In genomic region chr10:14696763-14697321, GRCh38 we compare ENCODE assay signal across 16 cellular contexts.
DNase-seq lines count a peak whose midpoint lies in the region; ATAC-seq, FAIRE-seq and TF ChIP-seq lines count a peak whose summit lies in the region.
"Had no signal": no experiment of that assay in that cellular context is flagged by ENCODE, and none has a peak within 500 bp of the region (broad histone marks: within the 10 kb centered on the region; RNA-seq: fewer than 3 reads in every experiment).

No MANE protein-coding gene starts in this region.

- no peak overlapping the region for H3K4me3 ChIP-seq in liver (ENCODE audit: low read depth in 1 of 3, low read length in 3 of 3)
- H3K4me3 ChIP-seq in HepG2 (replicated peaks in 1 of 3; ENCODE audit: insufficient read depth in 1 of 3, low read depth in 2 of 3, low read length in 3 of 3) = no peak overlapping the region
- no peak overlapping the region for H3K4me3 ChIP-seq in muscle layer of colon (ENCODE audit: low read depth in 1 of 2, low read length in 2 of 2)
- no peak overlapping the region for H3K4me3 ChIP-seq in rectal smooth muscle tissue (ENCODE audit: low read length)
- H3K4me3 ChIP-seq in psoas muscle = no peak overlapping the region
- H3K4me3 ChIP-seq: GM23248 had no signal

- no peak for FAIRE-seq in HepG2 (lab: Jason Lieb, UNC)
- FAIRE-seq: GM12891 had no signal

- BruUV-seq in HepG2 (replicated peaks; lab: Mats Ljungman, UMichigan) = no TSS peak

- no peaks in the 10 kb centered on the region for H4K20me1 ChIP-seq in HepG2 (ENCODE audit: insufficient read depth, low read length)

- no peak for DNase-seq in HepG2 (ENCODE audit: low spot score)
- no peak for DNase-seq in NCI-H82 treated with DMSO at 0.1 percent for 48 hours (lab: John Stamatoyannopoulos, UW; ENCODE audit: unreplicated experiment)
- DNase-seq in psoas muscle = no peak
- DNase-seq in effector memory CD8-positive, alpha-beta T cell = no peak
- DNase-seq in iPS-NIHi7 (ENCODE audit: extremely low spot score) = no peak
- DNase-seq: C1 segment of cervical spinal cord; CD4-positive, alpha-beta memory T cell; DMS79; GM23248 had no signal

- H3K27ac ChIP-seq in liver (ENCODE audit: low read depth in 1 of 2, low read length in 2 of 2) (no peak overlapping the region), HepG2 (ENCODE audit: extremely low read length, insufficient read depth, low read length) (no peak overlapping the region), muscle layer of colon (ENCODE audit: low read depth, low read length) (peak overlapping the region; percentile 4), rectal smooth muscle tissue (ENCODE audit: low read depth, low read length) (peak overlapping the region; percentile 67), psoas muscle (no peak overlapping the region)
- H3K27ac ChIP-seq: GM23248, HL-60 had no signal

- H3K9ac ChIP-seq in liver (ENCODE audit: low read depth in 1 of 2, low read length in 2 of 2) (no peak overlapping the region), HepG2 (ENCODE audit: insufficient read depth, low read depth, low read length) (no peak overlapping the region), muscle layer of colon (ENCODE audit: low read length) (no peak overlapping the region), rectal smooth muscle tissue (ENCODE audit: low read length) (no peak overlapping the region)
- H3K9ac ChIP-seq: GM23248 had no signal

- H3K9me3 ChIP-seq in liver (ENCODE audit: control insufficient read depth in 4 of 4, low read length in 3 of 4) (no peaks in the 10 kb centered on the region), HepG2 (ENCODE audit: low read length) (no peaks in the 10 kb centered on the region), muscle layer of colon (ENCODE audit: low read length) (no peaks in the 10 kb centered on the region), psoas muscle (no peaks in the 10 kb centered on the region)

- CTCF ChIA-PET in HepG2 (lab: Yijun Ruan, JAX; ENCODE audit: low intra/inter-chr PET ratio, low total read pairs) = no interaction called here

- TF ChIP-seq POLR2A in HepG2 (IDR thresholded peaks at IDR 0.05; ENCODE audit: insufficient read depth in 1 of 2, low read depth in 2 of 2, low read length in 2 of 2) = no peak

- H3K4me3 Mint-ChIP-seq in effector memory CD8-positive, alpha-beta T cell = no peak overlapping the region
- H3K4me3 Mint-ChIP-seq: B cell; CD4-positive, alpha-beta memory T cell had no signal

- WGBS in liver = 53% methylated on average over 8 of the region's 8 CpGs
- 34% methylated on average over 8 of the region's 8 CpGs for WGBS in HepG2 (ENCODE audit: low lambda C conversion rate)
- WGBS in psoas muscle, 3 donors = 66 to 75% (median 74%) methylated on average over 8 of the region's 8 CpGs

- peaks cover 0 to 5% of the 10 kb centered on the region in 2 donors for H3K27me3 Mint-ChIP-seq in effector memory CD8-positive, alpha-beta T cell
- H3K27me3 Mint-ChIP-seq: B cell; CD4-positive, alpha-beta memory T cell had no signal

- no peaks in the 10 kb centered on the region for H3K36me3 ChIP-seq in liver (ENCODE audit: control insufficient read depth in 4 of 4, insufficient read depth in 3 of 4, low read depth in 1 of 4, low read length in 3 of 4)
- H3K36me3 ChIP-seq in HepG2 (replicated peaks in 1 of 2; ENCODE audit: control insufficient read depth in 1 of 2, insufficient read depth in 2 of 2, low read length in 2 of 2) = no peaks in the 10 kb centered on the region
- no peaks in the 10 kb centered on the region for H3K36me3 ChIP-seq in muscle layer of colon (ENCODE audit: insufficient read depth, low read length)
- H3K36me3 ChIP-seq in rectal smooth muscle tissue (ENCODE audit: control insufficient read depth, insufficient read depth, low read length) = no peaks in the 10 kb centered on the region
- H3K36me3 ChIP-seq in psoas muscle (ENCODE audit: insufficient read depth in 1 of 2, low read depth in 1 of 2) = no peaks in the 10 kb centered on the region

- ATAC-seq in HepG2 (no peak), psoas muscle (no peak)
- no peak for ATAC-seq in effector memory CD8-positive, alpha-beta T cell (replicated peaks)
- ATAC-seq: HCT116 had no signal

- no peak for TF ChIP-seq CTCF in liver (IDR thresholded peaks at IDR 0.05; ENCODE audit: low read depth, low read length, missing input control)
- no peak for TF ChIP-seq CTCF in HepG2 (CRISPR knock-in tag; IDR thresholded peaks at IDR 0.05)
- TF ChIP-seq CTCF in psoas muscle (IDR thresholded peaks at IDR 0.05) = no peak

- H3K4me1 Mint-ChIP-seq in effector memory CD8-positive, alpha-beta T cell (ENCODE audit: low read depth in 2 of 2) = peaks cover 0 to 9% of the 10 kb centered on the region in 2 donors

- POLR2A ChIA-PET in HepG2 (lab: Yijun Ruan, JAX) = no interaction called here

- no peaks in the 10 kb centered on the region for H3K9me3 Mint-ChIP-seq in effector memory CD8-positive, alpha-beta T cell

- H3K36me3 Mint-ChIP-seq in effector memory CD8-positive, alpha-beta T cell (ENCODE audit: insufficient read depth) = peaks cover 2% of the 10 kb centered on the region
- H3K36me3 Mint-ChIP-seq: CD4-positive, alpha-beta memory T cell had no signal

- H2AFZ ChIP-seq in HepG2 (ENCODE audit: low read length) = no peak overlapping the region
- H2AFZ ChIP-seq: GM23248 had no signal

- intact Hi-C loops in HepG2 (cut with micrococcal nuclease; ENCODE audit: unreplicated experiment) (no loop called here), psoas muscle (cut with DNase I) (no loop called here)

- H3K79me2 ChIP-seq in HepG2 (ENCODE audit: insufficient read depth, low read length) = no peaks in the 10 kb centered on the region

- H3K27me3 ChIP-seq in liver (ENCODE audit: control insufficient read depth in 4 of 4, insufficient read depth in 4 of 4, low read length in 3 of 4) (no peaks in the 10 kb centered on the region), HepG2 (ENCODE audit: control insufficient read depth in 1 of 2, insufficient read depth in 2 of 2, low read length in 2 of 2) (0 out of 5 replicates have a peak, but pooled peaks cover 0 to 13% of the 10 kb centered on the region in 2 experiments), muscle layer of colon (ENCODE audit: control insufficient read depth in 1 of 2, insufficient read depth in 2 of 2, low read length in 2 of 2) (no peaks in the 10 kb centered on the region), rectal smooth muscle tissue (ENCODE audit: control insufficient read depth, insufficient read depth, low read length) (no peaks in the 10 kb centered on the region), psoas muscle (ENCODE audit: insufficient read depth in 3 of 3, low read length in 2 of 3) (peaks cover 0 to 3% (median 0%) of the 10 kb centered on the region in 3 donors)

- peak; percentile 63 to 71 for TF ChIP-seq RAD21 in liver (IDR thresholded peaks at IDR 0.05)
- no peak for TF ChIP-seq RAD21 in HepG2 (CRISPR knock-in tag; IDR thresholded peaks at IDR 0.05)

- H3K4me1 ChIP-seq in liver (ENCODE audit: control insufficient read depth in 4 of 4, insufficient read depth in 4 of 4, low read length in 3 of 4) (peaks cover 3 to 16% (median 13%) of the 10 kb centered on the region in 4 donors), HepG2 (ENCODE audit: insufficient read depth, low read length) (no peaks in the 10 kb centered on the region), muscle layer of colon (ENCODE audit: insufficient read depth, low read length) (peaks cover 7% of the 10 kb centered on the region), rectal smooth muscle tissue (ENCODE audit: control insufficient read depth, insufficient read depth, low read length) (peaks cover 3% of the 10 kb centered on the region), psoas muscle (no peaks in the 10 kb centered on the region)

- in situ Hi-C loops in HepG2 (cut with HindIII; ENCODE audit: extremely low pct_ligation_motif_present, low pct_unique_long_range_greater_than_20kb) = no loop called here

- H3K4me2 ChIP-seq in HepG2 (ENCODE audit: low read depth, low read length) = no peak overlapping the region

- no peak for TF ChIP-seq EP300 in HepG2 (IDR thresholded peaks at IDR 0.05; ENCODE audit: low read depth in 2 of 2, low read length in 2 of 2)
- TF ChIP-seq EP300 in HepG2 (CRISPR knock-in tag; IDR thresholded peaks at IDR 0.05; ENCODE audit: borderline replicate concordance) = no peak

- H3K27ac Mint-ChIP-seq in effector memory CD8-positive, alpha-beta T cell = no peak overlapping the region
- H3K27ac Mint-ChIP-seq: B cell had no signal

TF ChIP-seq in liver, 16 proteins besides CTCF, POLR2A, EP300 and RAD21 (continues in another document):
- TF ChIP-seq FOXA1 (IDR thresholded peaks at IDR 0.05) (peak; percentile 74), TAF1 (conservative IDR thresholded peaks at IDR 0.05) (no peak), HNF4A (conservative IDR thresholded peaks at IDR 0.05) (peak; percentile 86 to 87), EGR1 (IDR thresholded peaks at IDR 0.05; ENCODE audit: low read depth in 2 of 2) (no peak), SP1 (IDR thresholded peaks at IDR 0.05) (peak; percentile 80), RXRA (IDR thresholded peaks at IDR 0.05) (peak; percentile 92), HNF4G (IDR thresholded peaks at IDR 0.05) (peak; percentile 58), FOXA2 (IDR thresholded peaks at IDR 0.05) (peak; percentile 90), JUND (IDR thresholded peaks at IDR 0.05) (peak in 1 of 2 donors; percentile 26), YY1 (IDR thresholded peaks at IDR 0.05) (peak; percentile 73)
- TF ChIP-seq, protein P1, sequence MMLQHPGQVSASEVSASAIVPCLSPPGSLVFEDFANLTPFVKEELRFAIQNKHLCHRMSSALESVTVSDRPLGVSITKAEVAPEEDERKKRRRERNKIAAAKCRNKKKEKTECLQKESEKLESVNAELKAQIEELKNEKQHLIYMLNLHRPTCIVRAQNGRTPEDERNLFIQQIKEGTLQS (IDR thresholded peaks at IDR 0.05) = no peak

TF ChIP-seq in HepG2, 621 proteins besides CTCF, POLR2A, EP300 and RAD21 (continues in another document):
- no peak for TF ChIP-seq SMAD3 (CRISPR knock-in tag; IDR thresholded peaks at IDR 0.05)

Comparison
In these comparisons a context has a peak if more than half of its experiments do, and no peak if none do; other contexts are left out.
1. H3K27ac ChIP-seq: peak in muscle layer of colon (single experiment) and rectal smooth muscle tissue (single experiment); none in liver (0 of 2), HepG2 (single experiment) and psoas muscle (single experiment).